In the genomic region with DNA sequence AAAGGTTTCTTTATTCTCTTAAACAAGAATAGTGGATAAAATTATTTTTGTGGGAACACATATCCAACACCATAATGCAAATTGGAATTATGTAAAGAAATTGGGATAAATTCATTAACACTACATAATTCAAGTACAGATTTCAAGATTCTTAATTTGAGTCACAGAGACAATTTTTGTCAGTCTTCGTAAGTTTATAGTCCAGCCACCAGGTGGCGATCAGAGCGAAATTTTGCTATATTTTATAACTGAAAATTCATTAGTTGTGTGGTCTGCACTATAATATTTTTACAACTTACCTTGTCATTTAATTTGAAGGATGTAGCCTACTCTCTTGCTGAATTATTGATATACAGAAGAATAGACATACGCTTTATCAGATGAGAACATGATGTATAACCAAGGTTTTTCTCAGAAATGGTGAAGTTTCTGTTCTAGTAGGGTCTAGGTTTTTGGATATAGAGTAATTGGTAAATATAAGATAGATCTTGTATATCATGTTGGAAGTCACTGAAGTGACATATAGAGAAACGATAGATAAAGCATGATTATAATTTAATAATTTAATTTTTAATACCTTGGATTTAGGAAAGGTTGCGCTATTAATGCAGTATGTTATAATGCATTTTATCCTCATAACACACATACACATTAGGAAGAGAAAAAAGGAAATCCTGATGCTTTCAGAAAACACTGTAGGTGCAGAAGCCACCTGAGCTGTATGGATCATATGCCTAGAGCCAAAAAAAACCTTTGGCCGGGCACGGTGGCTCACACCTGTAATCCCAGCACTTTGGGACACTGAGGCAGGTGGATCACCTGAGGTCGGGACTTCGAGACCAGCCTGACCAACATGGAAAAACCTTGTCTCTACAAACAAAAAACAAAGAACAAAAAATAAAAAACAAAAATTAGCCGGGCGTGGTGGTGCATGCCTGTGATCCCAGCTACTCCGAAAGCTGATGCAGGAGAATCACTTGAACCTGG, we compare ENCODE assay signal across 8 cellular contexts. TPM values are rescaled to one million over a fixed set of nuclear protein-coding genes. Genes with fewer than 3 reads are reported as not detected.
DNase-seq lines count a peak whose midpoint lies in the region; ATAC-seq and TF ChIP-seq lines count a peak whose summit lies in the region.

No MANE protein-coding gene starts in this region.

- H3K9me3 ChIP-seq in WERI-Rb-1 (ENCODE audit: severe bottlenecking): no peaks in the 10 kb centered on the region

- H3K27ac ChIP-seq in WERI-Rb-1: no peak overlapping the region

- H3K9me3 Mint-ChIP-seq in nephron progenitor cell: peaks cover under 1% of the 10 kb centered on the region

- no peak for ATAC-seq in HG02759 (IDR thresholded peaks at IDR 0.05; ENCODE audit: unreplicated experiment)

- H3K27ac Mint-ChIP-seq in nephron progenitor cell: no peak overlapping the region

- H3K27me3 Mint-ChIP-seq in nephron progenitor cell (ENCODE audit: low read depth, poor library complexity): no peaks in the 10 kb centered on the region

- peaks cover under 1% of the 10 kb centered on the region for H3K36me3 Mint-ChIP-seq in nephron progenitor cell (ENCODE audit: low read depth)

- H3K36me3 ChIP-seq in WERI-Rb-1: no peaks in the 10 kb centered on the region

- no peak overlapping the region for H3K4me3 Mint-ChIP-seq in nephron progenitor cell

- H3K4me3 ChIP-seq in WERI-Rb-1 (ENCODE audit: low read depth, low read length): no peak overlapping the region

- in situ Hi-C loops in G401 (cut with HindIII; ENCODE audit: low sequenced_read_pairs): no loop called here

- H3K27me3 ChIP-seq in WERI-Rb-1 (ENCODE audit: insufficient read depth, low read depth, severe bottlenecking): no peaks in the 10 kb centered on the region

- peak; percentile 35 for DNase-seq in A172 (ENCODE audit: low spot score)
- peak; percentile 51 for DNase-seq in G401 (ENCODE audit: low spot score)
- DNase-seq in Kasumi-1 (lab: John Stamatoyannopoulos, UW): peak; percentile 37 to 58
- DNase-seq in WERI-Rb-1: peak; percentile 13
- peak; percentile 20 for DNase-seq in effector CD4-positive, alpha-beta T cell
- peak; percentile 39 for DNase-seq in nephron progenitor cell
- DNase-seq in HuH-7 (ENCODE audit: low spot score): no peak

- TF ChIP-seq CTCF in WERI-Rb-1 (IDR thresholded peaks at IDR 0.05; ENCODE audit: low read depth, low read length) (0 out of 2 replicates have a peak, but pooled peaks have one; percentile 18), nephron progenitor cell (IDR thresholded peaks at IDR 0.05) (peak; percentile 77)

- no peaks in the 10 kb centered on the region for H3K4me1 Mint-ChIP-seq in nephron progenitor cell

RNA-seq across cellular contexts. Expression of a gene that starts 31.7 kb away (rescaled TPM):
- 10.5 and 13.7 TPM in 2 replicates for total RNA-seq in A172 (2014; rRNA removed; shearing (Covaris generic))
- not detected in 2 replicates for total RNA-seq in G401 (2014; rRNA removed; shearing (Covaris generic))

RNA-seq across cellular contexts. Expression of a gene that starts 58.2 kb away (rescaled TPM):
- total RNA-seq in A172 (2014; rRNA removed; shearing (Covaris generic)): 93.9 and 104 TPM in 2 replicates
- total RNA-seq in G401 (2014; rRNA removed; shearing (Covaris generic)): 0.17 TPM in 1 of 2 replicates, not detected in the other

Comparison
In these comparisons a context has a peak if more than half of its experiments do, and no peak if none do; other contexts are left out.
1. RNA of a gene that starts 31.7 kb away (total RNA-seq): 10.5 to 13.7 TPM in A172; not detected in G401; every median in the first group is over 10 times any median in the second.
2. RNA of a gene that starts 58.2 kb away (total RNA-seq): 93.9 to 104 TPM in A172; 0.17 TPM in G401; every median in the first group is over 10 times any median in the second.